Comparison of ENCODE assay signal across 16 cellular contexts in genomic region chr17:2044263-2044894, GRCh38. TPM values are rescaled to one million over a fixed set of nuclear protein-coding genes. Genes with fewer than 3 reads are reported as not detected.
DNase-seq lines count a peak whose midpoint lies in the region; ATAC-seq, FAIRE-seq and TF ChIP-seq lines count a peak whose summit lies in the region.
"Had no signal": no experiment of that assay in that cellular context is flagged by ENCODE, and none has a peak within 500 bp of the region (broad histone marks: within the 10 kb centered on the region; RNA-seq: fewer than 3 reads in every experiment).

No MANE protein-coding gene starts in this region.

- CTCF ChIA-PET in activated naive CD4-positive, alpha-beta T cell treated with anti-CD3 and anti-CD28 coated beads for 36 hours (lab: Charles Lee) = interaction anchor here (0.6 kb wide), 1 partner anchor 217 kb away, joined by 4 read pairs; no protein-coding TSS in a partner anchor

- peak overlapping the region; percentile 16 for H3K4me2 ChIP-seq in keratinocyte (ENCODE audit: control insufficient read depth, extremely low read depth, insufficient read depth, low read depth, low read length)

- peaks cover 16% of the 10 kb centered on the region for H3K79me2 ChIP-seq in keratinocyte (ENCODE audit: control insufficient read depth, insufficient read depth, low read length)

- H3K36me3 ChIP-seq in keratinocyte (ENCODE audit: control insufficient read depth in 2 of 2, extremely low read depth in 1 of 2, insufficient read depth in 2 of 2, low read length in 2 of 2) (peaks cover 8 to 19% of the 10 kb centered on the region in 2 experiments), subcutaneous abdominal adipose tissue (ENCODE audit: control insufficient read depth in 5 of 5, insufficient read depth in 5 of 5, low read length in 5 of 5) (peaks cover 0 to 31% (median 20%) of the 10 kb centered on the region in 5 donors)

- no peaks in the 10 kb centered on the region for H3K9me3 ChIP-seq in keratinocyte (ENCODE audit: control insufficient read depth, low read depth, low read length)
- no peaks in the 10 kb centered on the region for H3K9me3 ChIP-seq in subcutaneous abdominal adipose tissue (ENCODE audit: control insufficient read depth in 5 of 5, low read length in 5 of 5)
- H3K9me3 ChIP-seq: adrenal gland had no signal

- no peak overlapping the region for H2AFZ ChIP-seq in keratinocyte (ENCODE audit: control insufficient read depth, low read length)

- peaks cover 36% of the 10 kb centered on the region for H3K4me1 ChIP-seq in keratinocyte (ENCODE audit: control insufficient read depth, extremely low read depth, insufficient read depth, low read length)
- H3K4me1 ChIP-seq in subcutaneous abdominal adipose tissue (ENCODE audit: control insufficient read depth in 5 of 5, insufficient read depth in 5 of 5, low read length in 5 of 5) = peaks cover 6 to 42% (median 33%) of the 10 kb centered on the region in 5 donors

- peaks cover 6% of the 10 kb centered on the region for H4K20me1 ChIP-seq in keratinocyte (ENCODE audit: control insufficient read depth, extremely low read depth, insufficient read depth, low read length)

- no peak for DNase-seq in activated naive CD4-positive, alpha-beta T cell treated with anti-CD3 and anti-CD28 coated beads for 36 hours
- no peak for DNase-seq in activated naive CD4-positive, alpha-beta T cell treated with anti-CD3 and anti-CD28 coated beads, Interleukin-2, amount 50 U/mL, for 16 hours
- peak; percentile 42 for DNase-seq in NCI-H69 (lab: John Stamatoyannopoulos, UW)
- no peak for DNase-seq in keratinocyte (ENCODE audit: low read depth, low spot score)
- no peak for DNase-seq in NCI-H2081 treated with DMSO at 0.1 percent for 48 hours (lab: John Stamatoyannopoulos, UW)
- DNase-seq in Right ventricle myocardium superior = no peak
- DNase-seq: cerebellar nuclear complex; GF-D8; H7; left ventricle myocardium superior; NCI-H146; stimulated activated CD4-positive, alpha-beta T cell treated with anti-CD3 and anti-CD28 coated beads, Interleukin-15, amount 100 ng/mL, for 24 hours had no signal

- H3K9ac ChIP-seq in keratinocyte (ENCODE audit: control insufficient read depth, extremely low read depth, insufficient read depth, low read length) = no peak overlapping the region
- peak overlapping the region in 1 of 5 donors; percentile 26 for H3K9ac ChIP-seq in subcutaneous abdominal adipose tissue (ENCODE audit: low read length in 5 of 5)

- H3K4me3 Mint-ChIP-seq in activated naive CD4-positive, alpha-beta T cell treated with anti-CD3 and anti-CD28 coated beads for 36 hours = no peak overlapping the region

- H3K9me3 Mint-ChIP-seq in activated naive CD4-positive, alpha-beta T cell treated with anti-CD3 and anti-CD28 coated beads for 36 hours = no peaks in the 10 kb centered on the region

- peaks cover 36% of the 10 kb centered on the region for H3K4me1 Mint-ChIP-seq in activated naive CD4-positive, alpha-beta T cell treated with anti-CD3 and anti-CD28 coated beads for 36 hours (ENCODE audit: low read depth)

- TF ChIP-seq CTCF in keratinocyte (optimal IDR thresholded peaks at IDR 0.05 in 1 of 3, IDR thresholded peaks at IDR 0.05 in 1 of 3, conservative IDR thresholded peaks at IDR 0.05 in 1 of 3; ENCODE audit: extremely low read depth in 1 of 3, insufficient read depth in 2 of 3, low read length in 3 of 3) = no peak

- H3K27ac Mint-ChIP-seq in activated naive CD4-positive, alpha-beta T cell treated with anti-CD3 and anti-CD28 coated beads for 36 hours = peak overlapping the region; percentile 54

- H3K9me1 ChIP-seq in keratinocyte (ENCODE audit: control insufficient read depth, extremely low read depth, insufficient read depth, low read length) = peaks cover 3% of the 10 kb centered on the region

- no peak for ATAC-seq in GM18909 (IDR thresholded peaks at IDR 0.05; ENCODE audit: poor library complexity, unreplicated experiment)
- ATAC-seq in Right ventricle myocardium superior (ENCODE audit: poor library complexity) = no peak
- ATAC-seq: left ventricle myocardium superior had no signal

- intact Hi-C loops in activated naive CD4-positive, alpha-beta T cell treated with anti-CD3 and anti-CD28 coated beads for 36 hours (cut with micrococcal nuclease) = loop anchor here (5.0 kb wide), 1 partner anchor 377 kb away; no protein-coding TSS in a partner anchor
- intact Hi-C loops in Right ventricle myocardium superior (cut with DNase I) = loop anchor here (10.0 kb wide), 1 partner anchor 380 kb away; no protein-coding TSS in a partner anchor

- H3K36me3 Mint-ChIP-seq in activated naive CD4-positive, alpha-beta T cell treated with anti-CD3 and anti-CD28 coated beads for 36 hours (ENCODE audit: low read depth) = peaks cover 21% of the 10 kb centered on the region

- H3K4me3 ChIP-seq in keratinocyte (ENCODE audit: control insufficient read depth in 2 of 3, extremely low read depth in 1 of 3, insufficient read depth in 2 of 3, low read depth in 1 of 3, low read length in 3 of 3) (no peak overlapping the region), subcutaneous abdominal adipose tissue (ENCODE audit: low read depth in 1 of 5, low read length in 5 of 5) (no peak overlapping the region)
- H3K4me3 ChIP-seq: adrenal gland had no signal

- FAIRE-seq in keratinocyte (lab: Jason Lieb, UNC) = no peak
- FAIRE-seq: endometrium had no signal

- H3K27ac ChIP-seq in keratinocyte (ENCODE audit: control insufficient read depth, insufficient read depth, low read length) (peak overlapping the region; percentile 8), subcutaneous abdominal adipose tissue (ENCODE audit: low read depth, low read length) (peak overlapping the region; percentile 88)

- dilution Hi-C loops in keratinocyte (cut with MboI; ENCODE audit: extremely low pct_ligation_motif_present, low sequenced_read_pairs) = no loop called here

- H3K27me3 Mint-ChIP-seq in activated naive CD4-positive, alpha-beta T cell treated with anti-CD3 and anti-CD28 coated beads for 36 hours (ENCODE audit: low read depth) = peaks cover 4% of the 10 kb centered on the region

- H3K27me3 ChIP-seq in keratinocyte (ENCODE audit: control insufficient read depth, extremely low read depth, insufficient read depth, low read length) (no peaks in the 10 kb centered on the region), subcutaneous abdominal adipose tissue (ENCODE audit: control insufficient read depth in 5 of 5, insufficient read depth in 4 of 5, low read length in 5 of 5) (no peaks in the 10 kb centered on the region)
- H3K27me3 ChIP-seq: adrenal gland had no signal

RNA-seq across cellular contexts. Expression of gene OVCA2, which starts 2.6 kb away (rescaled TPM):
- total RNA-seq in activated naive CD4-positive, alpha-beta T cell treated with anti-CD3 and anti-CD28 coated beads for 36 hours = 10 to 100 TPM; 22.7 to 24.7 TPM
- polyA plus RNA-seq in keratinocyte = 41.2 to 58.1 TPM (median 53.5 TPM) in 3 replicates
- polyA plus RNA-seq in keratinocyte (2011; ENCODE audit: low read depth) = 3.8 TPM
- polyA plus RNA-seq in keratinocyte (2011; cell fraction: cytosol; rRNA removed) = 49.1 and 57.0 TPM in 2 replicates
- polyA plus RNA-seq in keratinocyte (2011; cell fraction: nucleus; rRNA removed) = 17.6 and 24.7 TPM in 2 replicates
- 31.2 and 45.0 TPM in 2 replicates for polyA plus RNA-seq in keratinocyte (2012; ENCODE audit: low replicate concordance)
- 31.3 to 46.1 TPM (median 45.4 TPM) in 3 replicates for polyA minus RNA-seq in keratinocyte
- polyA minus RNA-seq in keratinocyte (2011; cell fraction: cytosol; rRNA and poly(A)+ RNA removed) = 34.9 TPM
- 3.7 and 4.8 TPM in 2 replicates for polyA minus RNA-seq in keratinocyte (2011; cell fraction: nucleus; rRNA and poly(A)+ RNA removed)
- 13.7 TPM for total RNA-seq in Right ventricle myocardium superior

RNA-seq across cellular contexts. Expression of gene HIC1, which starts 10.5 kb away (rescaled TPM):
- total RNA-seq in activated naive CD4-positive, alpha-beta T cell treated with anti-CD3 and anti-CD28 coated beads for 36 hours = 10 to 100 TPM; 14.8 TPM
- 0.64 to 1.1 TPM (median 0.92 TPM) in 3 replicates for polyA plus RNA-seq in keratinocyte
- not detected for polyA plus RNA-seq in keratinocyte (2011; ENCODE audit: low read depth)
- 0.23 and 0.82 TPM in 2 replicates for polyA plus RNA-seq in keratinocyte (2011; cell fraction: cytosol; rRNA removed)
- 1.4 and 1.5 TPM in 2 replicates for polyA plus RNA-seq in keratinocyte (2011; cell fraction: nucleus; rRNA removed)
- 0.45 and 1.7 TPM in 2 replicates for polyA plus RNA-seq in keratinocyte (2012; ENCODE audit: low replicate concordance)
- polyA minus RNA-seq in keratinocyte = 0.58 to 1.4 TPM (median 1.3 TPM) in 3 replicates
- polyA minus RNA-seq in keratinocyte (2011; cell fraction: cytosol; rRNA and poly(A)+ RNA removed) = 6.5 TPM
- polyA minus RNA-seq in keratinocyte (2011; cell fraction: nucleus; rRNA and poly(A)+ RNA removed) = 2.1 and 3.1 TPM in 2 replicates
- 19.3 TPM for total RNA-seq in Right ventricle myocardium superior

RNA-seq across cellular contexts. Expression of gene DPH1, which starts 14.4 kb away (rescaled TPM):
- total RNA-seq in activated naive CD4-positive, alpha-beta T cell treated with anti-CD3 and anti-CD28 coated beads for 36 hours = 10 to 100 TPM; 31.1 to 34.1 TPM
- polyA plus RNA-seq in keratinocyte = 18.9 to 28.8 TPM (median 22.6 TPM) in 3 replicates
- 25.6 TPM for polyA plus RNA-seq in keratinocyte (2011; ENCODE audit: low read depth)
- 16.4 and 23.0 TPM in 2 replicates for polyA plus RNA-seq in keratinocyte (2011; cell fraction: cytosol; rRNA removed)
- polyA plus RNA-seq in keratinocyte (2011; cell fraction: nucleus; rRNA removed) = 60.2 and 66.6 TPM in 2 replicates
- 20.3 and 26.1 TPM in 2 replicates for polyA plus RNA-seq in keratinocyte (2012; ENCODE audit: low replicate concordance)
- 20.7 to 57.0 TPM (median 32.0 TPM) in 3 replicates for polyA minus RNA-seq in keratinocyte
- polyA minus RNA-seq in keratinocyte (2011; cell fraction: cytosol; rRNA and poly(A)+ RNA removed) = 24.7 TPM
- 19.8 and 26.3 TPM in 2 replicates for polyA minus RNA-seq in keratinocyte (2011; cell fraction: nucleus; rRNA and poly(A)+ RNA removed)
- total RNA-seq in Right ventricle myocardium superior = 26.8 TPM

RNA-seq across cellular contexts. Expression of gene RTN4RL1, which starts 19.2 kb away (rescaled TPM):
- total RNA-seq in activated naive CD4-positive, alpha-beta T cell treated with anti-CD3 and anti-CD28 coated beads for 36 hours = under 1 TPM; 0.14 to 0.30 TPM
- 2.3 to 3.4 TPM (median 2.4 TPM) in 3 replicates for polyA plus RNA-seq in keratinocyte
- 2.1 TPM for polyA plus RNA-seq in keratinocyte (2011; ENCODE audit: low read depth)
- polyA plus RNA-seq in keratinocyte (2011; cell fraction: cytosol; rRNA removed) = 1.5 and 2.8 TPM in 2 replicates
- polyA plus RNA-seq in keratinocyte (2011; cell fraction: nucleus; rRNA removed) = 4.2 and 6.1 TPM in 2 replicates
- 3.4 and 3.8 TPM in 2 replicates for polyA plus RNA-seq in keratinocyte (2012; ENCODE audit: low replicate concordance)
- 1.1 to 2.0 TPM (median 1.4 TPM) in 3 replicates for polyA minus RNA-seq in keratinocyte
- polyA minus RNA-seq in keratinocyte (2011; cell fraction: cytosol; rRNA and poly(A)+ RNA removed) = 5.8 TPM
- 4.0 and 4.9 TPM in 2 replicates for polyA minus RNA-seq in keratinocyte (2011; cell fraction: nucleus; rRNA and poly(A)+ RNA removed)
- total RNA-seq in Right ventricle myocardium superior = 3.4 TPM
